In genomic region chr2:54986266-54986665, GRCh38 we compare ENCODE assay signal across 1 cellular context.
TF ChIP-seq lines count a peak whose summit lies in the region.

No MANE protein-coding gene starts in this region.

TF ChIP-seq in IMR-90, 13 proteins besides CTCF, POLR2A, EP300 and RAD21 (continued from another document):
- TF ChIP-seq RCOR1 (IDR thresholded peaks at IDR 0.05; ENCODE audit: insufficient replicate concordance, low read length) = no peak
